In genomic region chr11:12408156-12408770, GRCh38 we compare ENCODE assay signal across 26 cellular contexts. TPM values are rescaled to one million over a fixed set of nuclear protein-coding genes. Genes with fewer than 3 reads are reported as not detected.
DNase-seq lines count a peak whose midpoint lies in the region; ATAC-seq, FAIRE-seq and TF ChIP-seq lines count a peak whose summit lies in the region.
"Had no signal": no experiment of that assay in that cellular context is flagged by ENCODE, and none has a peak within 500 bp of the region (broad histone marks: within the 10 kb centered on the region; RNA-seq: fewer than 3 reads in every experiment).

No MANE protein-coding gene starts in this region.

- FAIRE-seq in astrocyte (lab: Jason Lieb, UNC) (no peak), GM19239 (lab: Jason Lieb, UNC) (no peak)
- FAIRE-seq: colon had no signal

- peaks cover 14% of the 10 kb centered on the region for H3K79me1 ChIP-seq in trophoblast cell (ENCODE audit: low read length)

- H3K36me3 ChIP-seq in astrocyte (ENCODE audit: insufficient read depth, low read length) (no peaks in the 10 kb centered on the region), trophoblast cell (ENCODE audit: control insufficient read depth in 1 of 2, insufficient read depth in 2 of 2, low read length in 2 of 2) (no peaks in the 10 kb centered on the region), uterus (no peaks in the 10 kb centered on the region), suprapubic skin (no peaks in the 10 kb centered on the region)
- H3K36me3 ChIP-seq: BLaER1 treated with 17β-estradiol and CSF1 and Interleukin-3, amounts not matched to agents 10 nM and 100 nM; HAP-1 had no signal

- H4K8ac ChIP-seq in trophoblast cell (ENCODE audit: low read depth, low read length): no peak overlapping the region

- no peak overlapping the region for H3K27ac ChIP-seq in astrocyte (ENCODE audit: low read depth, low read length)
- H3K27ac ChIP-seq in trophoblast cell (ENCODE audit: low read depth, low read length): no peak overlapping the region
- peak overlapping the region; percentile 89 to 94 for H3K27ac ChIP-seq in uterus
- H3K27ac ChIP-seq in suprapubic skin: no peak overlapping the region
- H3K27ac ChIP-seq: BLaER1 treated with 17β-estradiol and CSF1 and Interleukin-3, amounts not matched to agents 10 nM and 100 nM; SJSA1; VCaP had no signal

- H2BK5ac ChIP-seq in trophoblast cell (ENCODE audit: low read depth, low read length, poor library complexity): no peak overlapping the region

- H3K27ac Mint-ChIP-seq in astrocyte (ENCODE audit: unreplicated experiment): no peak overlapping the region
- H3K27ac Mint-ChIP-seq: naive thymus-derived CD4-positive, alpha-beta T cell; stimulated activated memory B cell treated with anti-CD40 and anti-IgM and Interleukin-4, amounts not matched to agents 10 μg/mL and 1 μg/mL and 100 μg/mL, for 72 hours had no signal

- H3K18ac ChIP-seq in trophoblast cell (ENCODE audit: low read length): no peak overlapping the region

- no peak for ATAC-seq in HG03280 (IDR thresholded peaks at IDR 0.05; ENCODE audit: unreplicated experiment)
- ATAC-seq: activated naive CD4-positive, alpha-beta T cell treated with anti-CD3 and anti-CD28 coated beads, Interleukin-2, amount 50 U/mL, for 72 hours; left lobe of liver; naive thymus-derived CD4-positive, alpha-beta T cell; stimulated activated memory B cell treated with anti-CD40 and anti-IgM and Interleukin-4, amounts not matched to agents 10 μg/mL and 1 μg/mL and 100 μg/mL, for 72 hours had no signal

- H3K9ac ChIP-seq in astrocyte (ENCODE audit: low read length) (no peak overlapping the region), trophoblast cell (ENCODE audit: low read length) (no peak overlapping the region)
- H3K9ac ChIP-seq: BLaER1 treated with 17β-estradiol and CSF1 and Interleukin-3, amounts not matched to agents 10 nM and 100 nM had no signal

- H2BK12ac ChIP-seq in trophoblast cell (ENCODE audit: low read length): peak overlapping the region; percentile 59

- no peak overlapping the region for H2AFZ ChIP-seq in astrocyte (ENCODE audit: low read depth, low read length)
- no peak overlapping the region for H2AFZ ChIP-seq in trophoblast cell (ENCODE audit: insufficient read depth, low read length, poor library complexity)

- no peak overlapping the region for H3K4me3 ChIP-seq in astrocyte (ENCODE audit: insufficient read depth, low read depth, low read length)
- no peak overlapping the region for H3K4me3 ChIP-seq in trophoblast cell (ENCODE audit: low read depth, low read length)
- no peak overlapping the region for H3K4me3 ChIP-seq in uterus
- H3K4me3 ChIP-seq in suprapubic skin: no peak overlapping the region
- H3K4me3 ChIP-seq: BLaER1 treated with 17β-estradiol and CSF1 and Interleukin-3, amounts not matched to agents 10 nM and 100 nM; HAP-1; SJSA1; testis had no signal

- H4K20me1 ChIP-seq in astrocyte (ENCODE audit: insufficient read depth, low read length): peaks cover 31% of the 10 kb centered on the region

- H2BK120ac ChIP-seq in trophoblast cell (ENCODE audit: insufficient read depth, low read length, poor library complexity): no peak overlapping the region

- WGBS in trophoblast cell (ENCODE audit: extremely low coverage, insufficient coverage, insufficient read length): no CpG with 5 or more reads among the region's 4 CpGs
- 82% methylated on average over 4 of the region's 4 CpGs for WGBS in suprapubic skin

- H2AK5ac ChIP-seq in trophoblast cell (ENCODE audit: low read length): no peak overlapping the region

- no peak for TF ChIP-seq EP300 in suprapubic skin (IDR thresholded peaks at IDR 0.05)

- no peaks in the 10 kb centered on the region for H3K27me3 ChIP-seq in astrocyte (ENCODE audit: insufficient read depth, low read length)
- no peaks in the 10 kb centered on the region for H3K27me3 ChIP-seq in trophoblast cell (ENCODE audit: insufficient read depth, low read length)
- no peaks in the 10 kb centered on the region for H3K27me3 ChIP-seq in uterus
- H3K27me3 ChIP-seq in suprapubic skin: no peaks in the 10 kb centered on the region
- H3K27me3 ChIP-seq: BLaER1 treated with 17β-estradiol and CSF1 and Interleukin-3, amounts not matched to agents 10 nM and 100 nM; SJSA1; testis had no signal

- peak overlapping the region; percentile 2 for H3K4ac ChIP-seq in trophoblast cell (ENCODE audit: low read depth, low read length)

- no peak overlapping the region for H4K91ac ChIP-seq in trophoblast cell (ENCODE audit: low read depth, low read length)

- H3K9me3 ChIP-seq in astrocyte (ENCODE audit: insufficient read depth, low read depth, low read length): no peaks in the 10 kb centered on the region
- peaks cover 3% of the 10 kb centered on the region for H3K9me3 ChIP-seq in trophoblast cell (ENCODE audit: insufficient read depth, low read depth, low read length)
- no peaks in the 10 kb centered on the region for H3K9me3 ChIP-seq in uterus
- no peaks in the 10 kb centered on the region for H3K9me3 ChIP-seq in suprapubic skin
- H3K9me3 ChIP-seq: BLaER1 treated with 17β-estradiol and CSF1 and Interleukin-3, amounts not matched to agents 10 nM and 100 nM; HAP-1; SJSA1; testis had no signal

- H4K12ac ChIP-seq in trophoblast cell (ENCODE audit: low read depth, low read length): no peak overlapping the region

- H3K4me3 Mint-ChIP-seq in astrocyte (ENCODE audit: unreplicated experiment): no peak overlapping the region
- H3K4me3 Mint-ChIP-seq: naive thymus-derived CD4-positive, alpha-beta T cell; stimulated activated memory B cell treated with anti-CD40 and anti-IgM and Interleukin-4, amounts not matched to agents 10 μg/mL and 1 μg/mL and 100 μg/mL, for 72 hours had no signal

- H3K4me2 ChIP-seq in astrocyte (ENCODE audit: low read length) (no peak overlapping the region), trophoblast cell (ENCODE audit: low read length) (no peak overlapping the region)
- H3K4me2 ChIP-seq: BLaER1 treated with 17β-estradiol and CSF1 and Interleukin-3, amounts not matched to agents 10 nM and 100 nM had no signal

- intact Hi-C loops in uterus (cut with DNase I; ENCODE audit: low total_unique reads): no loop called here

- peaks cover 52% of the 10 kb centered on the region for H3K4me1 ChIP-seq in astrocyte (ENCODE audit: insufficient read depth, low read length)
- H3K4me1 ChIP-seq in trophoblast cell (ENCODE audit: control insufficient read depth in 1 of 2, insufficient read depth in 2 of 2, low read length in 2 of 2): peaks cover 10 to 20% of the 10 kb centered on the region in 2 experiments
- peaks cover 8 to 21% of the 10 kb centered on the region in 2 donors for H3K4me1 ChIP-seq in uterus
- peaks cover 47% of the 10 kb centered on the region for H3K4me1 ChIP-seq in suprapubic skin
- H3K4me1 ChIP-seq: BLaER1 treated with 17β-estradiol and CSF1 and Interleukin-3, amounts not matched to agents 10 nM and 100 nM; HAP-1 had no signal

- H3K79me2 ChIP-seq in astrocyte (ENCODE audit: insufficient read depth, low read length) (peaks cover 90% of the 10 kb centered on the region), trophoblast cell (ENCODE audit: control insufficient read depth, insufficient read depth, low read length, poor library complexity) (peaks cover 8% of the 10 kb centered on the region)

- H3K23ac ChIP-seq in trophoblast cell (ENCODE audit: low read length): no peak overlapping the region

- peaks cover 7% of the 10 kb centered on the region for H3K36me3 Mint-ChIP-seq in astrocyte (ENCODE audit: low read depth, unreplicated experiment)
- H3K36me3 Mint-ChIP-seq: activated naive CD4-positive, alpha-beta T cell treated with anti-CD3 and anti-CD28 coated beads, Interleukin-2, amount 50 U/mL, for 72 hours; naive thymus-derived CD4-positive, alpha-beta T cell; stimulated activated memory B cell treated with anti-CD40 and anti-IgM and Interleukin-4, amounts not matched to agents 10 μg/mL and 1 μg/mL and 100 μg/mL, for 72 hours had no signal

- TF ChIP-seq CTCF in astrocyte (IDR thresholded peaks at IDR 0.05; ENCODE audit: insufficient read depth, low read depth, low read length) (no peak), uterus (IDR thresholded peaks at IDR 0.05) (no peak), suprapubic skin (IDR thresholded peaks at IDR 0.05) (no peak)

- H3K4me1 Mint-ChIP-seq in astrocyte (ENCODE audit: low read depth, unreplicated experiment): peaks cover 48% of the 10 kb centered on the region
- H3K4me1 Mint-ChIP-seq: naive thymus-derived CD4-positive, alpha-beta T cell; stimulated activated memory B cell treated with anti-CD40 and anti-IgM and Interleukin-4, amounts not matched to agents 10 μg/mL and 1 μg/mL and 100 μg/mL, for 72 hours had no signal

- no peaks in the 10 kb centered on the region for H3K27me3 Mint-ChIP-seq in astrocyte (ENCODE audit: low read depth, unreplicated experiment)

- H3K9me3 Mint-ChIP-seq in astrocyte (ENCODE audit: unreplicated experiment): no peaks in the 10 kb centered on the region
- H3K9me3 Mint-ChIP-seq: activated naive CD4-positive, alpha-beta T cell treated with anti-CD3 and anti-CD28 coated beads, Interleukin-2, amount 50 U/mL, for 72 hours; naive thymus-derived CD4-positive, alpha-beta T cell; stimulated activated memory B cell treated with anti-CD40 and anti-IgM and Interleukin-4, amounts not matched to agents 10 μg/mL and 1 μg/mL and 100 μg/mL, for 72 hours had no signal

- DNase-seq in astrocyte (ENCODE audit: low read depth): peak; percentile 44
- DNase-seq in glomerular visceral epithelial cell (ENCODE audit: extremely low spot score): peak; percentile 49
- DNase-seq in trophoblast cell: no peak
- no peak for DNase-seq in uterus
- DNase-seq in GM19239 (ENCODE audit: insufficient read length, low spot score): no peak
- DNase-seq in suprapubic skin (ENCODE audit: low spot score in 2 of 2): no peak
- DNase-seq: activated CD4-positive, alpha-beta T cell treated with anti-CD3 and anti-CD28 coated beads for 4 hours; effector CD8-positive, alpha-beta T cell; mesendoderm; MV-4-11; naive thymus-derived CD4-positive, alpha-beta T cell; NCI-H1436 treated with DMSO at 0.1 percent for 48 hours; NCI-H446 treated with DMSO at 0.1 percent for 48 hours; occipital lobe; RPMI8226; T1000; testis had no signal

- no peak for TF ChIP-seq POLR2A in uterus (IDR thresholded peaks at IDR 0.05)
- no peak for TF ChIP-seq POLR2A in suprapubic skin (IDR thresholded peaks at IDR 0.05)

- no peak overlapping the region for H3K14ac ChIP-seq in trophoblast cell (ENCODE audit: low read length)

RNA-seq across cellular contexts. Expression of gene PARVA, which starts 30.9 kb away (rescaled TPM):
- total RNA-seq in astrocyte (106 TPM in 2 replicates), uterus (100 to 1,000 TPM in 1 of 4 donors, 10 to 100 TPM in 3; 52.9 to 188 (median 66.5) TPM), suprapubic skin (10 to 100 TPM; 16.7 to 26.2 (median 21.4) TPM)
- polyA plus RNA-seq in trophoblast cell (2013): 66.9 and 67.3 TPM in 2 replicates

Comparison
In these comparisons a context has a peak if more than half of its experiments do, and no peak if none do; other contexts are left out.
1. DNase-seq: peak in astrocyte (single experiment) and glomerular visceral epithelial cell (single experiment); none in trophoblast cell (0 of 2), uterus (0 of 2), GM19239 (single experiment) and suprapubic skin (0 of 2).
2. H3K27ac ChIP-seq: peak in uterus (2 of 2); none in astrocyte (single experiment), trophoblast cell (single experiment) and suprapubic skin (single experiment).